1 cellular context compared by ENCODE assay signal in the genomic region with DNA sequence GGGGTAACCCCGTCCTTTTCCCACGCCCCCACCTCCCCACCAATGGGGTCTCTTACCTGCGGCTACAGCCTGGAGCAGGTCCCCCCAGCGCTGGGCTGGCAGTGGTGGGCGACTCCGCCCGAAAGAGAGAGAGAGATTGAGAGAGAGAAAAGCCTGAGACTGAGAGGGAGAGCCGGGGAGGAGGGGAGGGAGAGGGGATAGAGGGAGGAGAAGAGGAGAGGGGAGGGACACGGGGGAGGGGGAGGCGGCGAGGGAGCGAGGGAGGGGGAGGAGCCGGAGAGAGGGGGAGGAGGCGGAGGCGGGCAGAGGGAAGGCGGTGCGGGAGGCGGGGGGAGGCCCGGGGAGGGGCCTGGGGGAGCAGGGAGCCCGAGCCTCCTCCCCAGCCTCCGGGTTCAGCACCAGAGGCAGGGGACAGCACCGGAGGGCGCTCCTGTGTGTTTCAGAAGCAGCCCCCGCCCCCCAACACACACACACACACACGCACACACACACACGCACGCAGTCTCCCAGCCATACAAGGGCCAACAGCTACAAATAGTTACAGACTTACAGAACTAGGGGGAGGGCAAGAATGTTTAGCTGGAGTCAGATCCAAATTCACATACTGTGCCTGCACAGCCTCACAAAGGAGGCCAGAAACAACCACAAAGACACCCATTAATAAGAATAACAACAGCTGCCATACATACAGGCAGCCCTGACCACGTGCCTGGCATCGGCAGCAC.
TF ChIP-seq lines count a peak whose summit lies in the region.

A gene with protein sequence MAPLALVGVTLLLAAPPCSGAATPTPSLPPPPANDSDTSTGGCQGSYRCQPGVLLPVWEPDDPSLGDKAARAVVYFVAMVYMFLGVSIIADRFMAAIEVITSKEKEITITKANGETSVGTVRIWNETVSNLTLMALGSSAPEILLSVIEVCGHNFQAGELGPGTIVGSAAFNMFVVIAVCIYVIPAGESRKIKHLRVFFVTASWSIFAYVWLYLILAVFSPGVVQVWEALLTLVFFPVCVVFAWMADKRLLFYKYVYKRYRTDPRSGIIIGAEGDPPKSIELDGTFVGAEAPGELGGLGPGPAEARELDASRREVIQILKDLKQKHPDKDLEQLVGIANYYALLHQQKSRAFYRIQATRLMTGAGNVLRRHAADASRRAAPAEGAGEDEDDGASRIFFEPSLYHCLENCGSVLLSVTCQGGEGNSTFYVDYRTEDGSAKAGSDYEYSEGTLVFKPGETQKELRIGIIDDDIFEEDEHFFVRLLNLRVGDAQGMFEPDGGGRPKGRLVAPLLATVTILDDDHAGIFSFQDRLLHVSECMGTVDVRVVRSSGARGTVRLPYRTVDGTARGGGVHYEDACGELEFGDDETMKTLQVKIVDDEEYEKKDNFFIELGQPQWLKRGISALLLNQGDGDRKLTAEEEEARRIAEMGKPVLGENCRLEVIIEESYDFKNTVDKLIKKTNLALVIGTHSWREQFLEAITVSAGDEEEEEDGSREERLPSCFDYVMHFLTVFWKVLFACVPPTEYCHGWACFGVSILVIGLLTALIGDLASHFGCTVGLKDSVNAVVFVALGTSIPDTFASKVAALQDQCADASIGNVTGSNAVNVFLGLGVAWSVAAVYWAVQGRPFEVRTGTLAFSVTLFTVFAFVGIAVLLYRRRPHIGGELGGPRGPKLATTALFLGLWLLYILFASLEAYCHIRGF (minus strand): TSS at position 161 of the 725 bp plus-strand sequence. CDS start 5,490 bp downstream, outside the sequence.

TF ChIP-seq in GM12878, 131 proteins besides CTCF, POLR2A, EP300 and RAD21:
- TF ChIP-seq, protein P1, sequence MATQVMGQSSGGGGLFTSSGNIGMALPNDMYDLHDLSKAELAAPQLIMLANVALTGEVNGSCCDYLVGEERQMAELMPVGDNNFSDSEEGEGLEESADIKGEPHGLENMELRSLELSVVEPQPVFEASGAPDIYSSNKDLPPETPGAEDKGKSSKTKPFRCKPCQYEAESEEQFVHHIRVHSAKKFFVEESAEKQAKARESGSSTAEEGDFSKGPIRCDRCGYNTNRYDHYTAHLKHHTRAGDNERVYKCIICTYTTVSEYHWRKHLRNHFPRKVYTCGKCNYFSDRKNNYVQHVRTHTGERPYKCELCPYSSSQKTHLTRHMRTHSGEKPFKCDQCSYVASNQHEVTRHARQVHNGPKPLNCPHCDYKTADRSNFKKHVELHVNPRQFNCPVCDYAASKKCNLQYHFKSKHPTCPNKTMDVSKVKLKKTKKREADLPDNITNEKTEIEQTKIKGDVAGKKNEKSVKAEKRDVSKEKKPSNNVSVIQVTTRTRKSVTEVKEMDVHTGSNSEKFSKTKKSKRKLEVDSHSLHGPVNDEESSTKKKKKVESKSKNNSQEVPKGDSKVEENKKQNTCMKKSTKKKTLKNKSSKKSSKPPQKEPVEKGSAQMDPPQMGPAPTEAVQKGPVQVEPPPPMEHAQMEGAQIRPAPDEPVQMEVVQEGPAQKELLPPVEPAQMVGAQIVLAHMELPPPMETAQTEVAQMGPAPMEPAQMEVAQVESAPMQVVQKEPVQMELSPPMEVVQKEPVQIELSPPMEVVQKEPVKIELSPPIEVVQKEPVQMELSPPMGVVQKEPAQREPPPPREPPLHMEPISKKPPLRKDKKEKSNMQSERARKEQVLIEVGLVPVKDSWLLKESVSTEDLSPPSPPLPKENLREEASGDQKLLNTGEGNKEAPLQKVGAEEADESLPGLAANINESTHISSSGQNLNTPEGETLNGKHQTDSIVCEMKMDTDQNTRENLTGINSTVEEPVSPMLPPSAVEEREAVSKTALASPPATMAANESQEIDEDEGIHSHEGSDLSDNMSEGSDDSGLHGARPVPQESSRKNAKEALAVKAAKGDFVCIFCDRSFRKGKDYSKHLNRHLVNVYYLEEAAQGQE (IDR thresholded peaks at IDR 0.05; ENCODE audit: low read depth, low read length) = peak; percentile 88
- TF ChIP-seq LARP7 (IDR thresholded peaks at IDR 0.05) = no peak
